In the genomic region with DNA sequence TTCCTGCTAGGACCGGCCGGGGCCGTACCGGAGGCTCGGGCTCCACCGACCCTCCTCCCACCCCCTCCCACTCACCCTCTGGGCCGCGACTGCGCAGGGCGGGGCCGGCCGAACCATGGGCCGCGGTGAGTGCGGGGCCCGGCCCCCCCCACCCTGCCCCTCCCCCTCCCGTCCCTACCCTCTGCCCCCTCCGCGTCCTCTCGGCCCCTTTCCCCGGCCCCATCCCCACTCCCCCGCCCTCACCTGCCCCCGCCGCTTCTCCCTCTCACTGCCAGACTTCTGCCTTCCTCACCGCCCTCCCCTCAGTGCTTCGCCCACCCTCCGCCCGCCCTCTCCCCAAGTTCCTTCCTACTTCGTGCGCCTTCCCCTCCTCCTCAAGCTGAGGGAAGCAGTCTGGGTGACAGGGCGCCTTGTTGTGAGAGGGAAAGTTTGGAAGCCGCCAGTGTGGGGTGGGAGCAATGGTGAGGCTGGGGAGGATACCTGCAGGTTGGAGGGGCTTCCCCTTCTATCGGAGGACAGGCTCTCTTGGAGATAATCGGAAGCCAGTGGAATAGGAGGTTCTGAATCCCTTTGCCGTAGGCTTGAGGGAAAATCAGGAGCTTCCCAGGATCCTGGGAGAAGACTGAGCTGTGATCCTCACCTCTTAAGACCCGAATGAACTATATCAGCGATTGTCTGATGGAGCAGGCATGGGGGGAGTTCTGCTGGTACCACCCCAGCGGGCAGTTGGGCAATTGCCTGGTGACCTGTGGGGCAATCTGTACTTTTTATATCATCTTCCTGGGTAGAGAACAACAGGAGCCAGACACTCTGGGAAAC, we compare ENCODE assay signal across 8 cellular contexts. TPM values are rescaled to one million over a fixed set of nuclear protein-coding genes. Genes with fewer than 3 reads are reported as not detected.
DNase-seq lines count a peak whose midpoint lies in the region; ATAC-seq, FAIRE-seq and TF ChIP-seq lines count a peak whose summit lies in the region.

No MANE protein-coding gene starts in this region.

- intact Hi-C loops in kidney (cut with DNase I) = no loop called here

- H3K9ac ChIP-seq in HUES48 (ENCODE audit: low read depth, low read length) (peak overlapping the region; percentile 33), kidney (ENCODE audit: low read length in 2 of 2) (peak overlapping the region; percentile 8 to 98)

- peak; percentile 79 for DNase-seq in Ammon's horn (ENCODE audit: low spot score)
- peak; percentile 38 to 59 (median 46) for DNase-seq in T-helper 1 cell
- DNase-seq in cardiac fibroblast (ENCODE audit: low read depth in 2 of 2) = peak; percentile 44 to 79
- peak; percentile 94 for DNase-seq in kidney
- DNase-seq in stimulated activated CD4-positive, alpha-beta T cell treated with anti-CD3 and anti-CD28 coated beads, Interleukin-1b, Interleukin-23, amount 100 ng/mL, for 48 hours = peak; percentile 43
- no peak for DNase-seq in NCI-H1694 treated with DMSO at 0.1 percent for 48 hours (lab: John Stamatoyannopoulos, UW)

- ATAC-seq in HG03139 (IDR thresholded peaks at IDR 0.05; ENCODE audit: unreplicated experiment) = no peak

- no peaks in the 10 kb centered on the region for H3K27me3 ChIP-seq in HUES48 (ENCODE audit: control insufficient read depth, insufficient read depth, low read length)

- no peak for FAIRE-seq in kidney (lab: Jason Lieb, UNC)

- H3K27ac ChIP-seq in HUES48 (ENCODE audit: low read depth, low read length) = peak overlapping the region; percentile 95
- peak overlapping the region; percentile 89 to 100 for H3K27ac ChIP-seq in kidney (ENCODE audit: low read depth in 2 of 2, low read length in 2 of 2)

- H3K4me1 ChIP-seq in HUES48 (ENCODE audit: control insufficient read depth, insufficient read depth, low read length) (peaks cover 20% of the 10 kb centered on the region), kidney (ENCODE audit: control insufficient read depth in 1 of 2, insufficient read depth in 1 of 2, low read depth in 1 of 2, low read length in 2 of 2) (peaks cover 31 to 37% of the 10 kb centered on the region in 2 donors)

- H3K36me3 ChIP-seq in HUES48 (ENCODE audit: control insufficient read depth, insufficient read depth, low read length) (peaks cover 40% of the 10 kb centered on the region), kidney (ENCODE audit: control insufficient read depth in 1 of 2, insufficient read depth in 2 of 2, low read length in 2 of 2) (peaks cover 2 to 25% of the 10 kb centered on the region in 2 donors)

- TF ChIP-seq CTCF in cardiac fibroblast (IDR thresholded peaks at IDR 0.05; ENCODE audit: low read depth, low read length) (no peak), kidney (IDR thresholded peaks at IDR 0.05; ENCODE audit: borderline replicate concordance, extremely low read depth, insufficient read depth) (no peak)

- H3K9me3 ChIP-seq in HUES48 (ENCODE audit: control insufficient read depth, insufficient read depth, low read length) = no peaks in the 10 kb centered on the region
- no peaks in the 10 kb centered on the region for H3K9me3 ChIP-seq in kidney (ENCODE audit: control insufficient read depth in 1 of 2, low read length in 2 of 2)

- H3K4me3 ChIP-seq in HUES48 (ENCODE audit: low read depth, low read length) = peak overlapping the region; percentile 74
- H3K4me3 ChIP-seq in cardiac fibroblast (replicated peaks in 1 of 2; ENCODE audit: low read depth in 2 of 2, low read length in 2 of 2) = peak overlapping the region; percentile 84 to 86
- H3K4me3 ChIP-seq in kidney (ENCODE audit: low read length in 2 of 2) = peak overlapping the region; percentile 68 to 95

RNA-seq across cellular contexts. Expression of gene MBD6, which starts 0.5 kb away (rescaled TPM):
- 118 TPM for total RNA-seq in kidney
- 38.4 TPM for polyA plus RNA-seq in kidney (ENCODE audit: insufficient read depth, low read depth, low replicate concordance)

RNA-seq across cellular contexts. Expression of gene DDIT3, which starts 2.8 kb away (rescaled TPM):
- 34.1 TPM for total RNA-seq in kidney
- polyA plus RNA-seq in kidney (ENCODE audit: insufficient read depth, low read depth, low replicate concordance) = 83.1 TPM

RNA-seq across cellular contexts. Expression of gene DCTN2, which starts 23.9 kb away (rescaled TPM):
- 110 TPM for total RNA-seq in kidney
- 133 TPM for polyA plus RNA-seq in kidney (ENCODE audit: insufficient read depth, low read depth, low replicate concordance)

RNA-seq across cellular contexts. Expression of gene KIF5A, which starts 26.7 kb away (rescaled TPM):
- 1.3 TPM for total RNA-seq in kidney
- polyA plus RNA-seq in kidney (ENCODE audit: insufficient read depth, low read depth, low replicate concordance) = 0.69 TPM

RNA-seq across cellular contexts. Expression of gene MARS1, which starts 35.2 kb away (rescaled TPM):
- 158 TPM for total RNA-seq in kidney
- 62.8 TPM for polyA plus RNA-seq in kidney (ENCODE audit: insufficient read depth, low read depth, low replicate concordance)
